ENCODE assay signal across 33 cellular contexts in genomic region chr1:210819266-210819665, GRCh38.
"Had no signal": no experiment of that assay in that cellular context is flagged by ENCODE, and none has a peak within 500 bp of the region (broad histone marks: within the 10 kb centered on the region; RNA-seq: fewer than 3 reads in every experiment).

No MANE protein-coding gene starts in this region.

- H3K36me3 Mint-ChIP-seq: activated CD4-positive, alpha-beta memory T cell treated with anti-CD3 and anti-CD28 coated beads for 36 hours; activated naive CD4-positive, alpha-beta T cell treated with anti-CD3 and anti-CD28 coated beads, Interleukin-2, amount 10 ng/mL, durations not matched to agents 7 days and 5 days; activated naive CD4-positive, alpha-beta T cell treated with anti-CD3 and anti-CD28 coated beads, Interleukin-2, amount 50 U/mL, for 24 hours; activated naive CD8-positive, alpha-beta T cell; activated naive CD8-positive, alpha-beta T cell treated with anti-CD3 and anti-CD28 coated beads, Interleukin-2, amount 10 ng/mL, durations not matched to agents 7 days and 5 days; brain had no signal

- H3K27ac Mint-ChIP-seq: activated B cell treated with CpG ODN at 0.5 μM for 24 hours; activated CD4-positive, alpha-beta memory T cell treated with anti-CD3 and anti-CD28 coated beads for 36 hours; activated CD4-positive, alpha-beta T cell treated with anti-CD3 and anti-CD28 coated beads, Interleukin-2, amount 10 ng/mL, durations not matched to agents 24 days and 14 days; activated CD8-positive, alpha-beta T cell treated with anti-CD3 and anti-CD28 coated beads for 36 hours; activated naive CD4-positive, alpha-beta T cell treated with anti-CD3 and anti-CD28 coated beads, Interleukin-2, amount 10 ng/mL, durations not matched to agents 7 days and 5 days; activated naive CD4-positive, alpha-beta T cell treated with anti-CD3 and anti-CD28 coated beads, Interleukin-2, amount 50 U/mL, for 24 hours; activated naive CD8-positive, alpha-beta T cell; activated naive CD8-positive, alpha-beta T cell treated with anti-CD3 and anti-CD28 coated beads, Interleukin-2, amount 10 ng/mL, durations not matched to agents 7 days and 5 days; activated naive CD8-positive, alpha-beta T cell treated with anti-CD3 and anti-CD28 coated beads, Interleukin-2, amount 50 U/mL, for 24 hours; activated T-cell treated with anti-CD3 and anti-CD28 coated beads, Interleukin-2, amount 50 U/mL, for 72 hours; activated T-helper 1 cell treated with anti-CD3 and anti-CD28 coated beads, Interleukin-12 subunit alpha, Interleukin-12 subunit beta, Interleukin-2, Interleukin-4 antibody, amounts not matched to agents 30 ng/mL and 10 ng/mL and 1 ng/mL, durations not matched to agents 14 hours and 24 hours and 36 hours; activated T-helper 17 cell treated with anti-CD3 and anti-CD28 coated beads, Interleukin-2, amount 50 U/mL, for 72 hours; brain; T-helper 1 cell treated with Interleukin-12 subunit alpha and Interleukin-12 subunit beta and Interleukin-4 antibody, amounts not matched to agents 30 μg/mL and 1 μg/mL, for 36 hours; T-helper 2 cell treated with Interferon-gamma antibody and Interleukin-4, amounts not matched to agents 5 μg/mL and 100 μg/mL, for 36 hours had no signal

- DNase-seq: activated B cell treated with CpG ODN at 0.5 μM for 24 hours; activated CD4-positive, alpha-beta memory T cell treated with anti-CD3 and anti-CD28 coated beads for 36 hours; activated CD4-positive, alpha-beta T cell treated with anti-CD3 and anti-CD28 coated beads for 4 hours; activated CD4-positive, alpha-beta T cell treated with anti-CD3 and anti-CD28 coated beads, Interleukin-2, amount 10 ng/mL, durations not matched to agents 24 days and 14 days; activated CD4-positive, alpha-beta T cell treated with anti-CD3 and anti-CD28 coated beads, Interleukin-2, amount 50 U/mL, for 1 hour; activated CD4-positive, alpha-beta T cell treated with anti-CD3 and anti-CD28 coated beads, Interleukin-2, amount 50 U/mL, for 4 hours; activated CD4-positive, CD25-positive, alpha-beta regulatory T cell treated with anti-CD3 and anti-CD28 coated beads, Interleukin-2, amount 50 U/mL, for 72 hours; activated CD8-positive, alpha-beta memory T cell treated with anti-CD3 and anti-CD28 coated beads, Interleukin-2, amount 50 U/mL, for 4 hours; activated CD8-positive, alpha-beta T cell treated with anti-CD3 and anti-CD28 coated beads for 36 hours; activated gamma-delta T cell; activated naive CD4-positive, alpha-beta T cell treated with anti-CD3 and anti-CD28 coated beads, Interleukin-2, amount 10 ng/mL, durations not matched to agents 7 days and 5 days; activated naive CD4-positive, alpha-beta T cell treated with Interleukin-2 at 50 U/mL for 16 hours; activated naive CD8-positive, alpha-beta T cell treated with anti-CD3 and anti-CD28 coated beads, Interleukin-2, amount 10 ng/mL, durations not matched to agents 7 days and 5 days; activated naive CD8-positive, alpha-beta T cell treated with anti-CD3 and anti-CD28 coated beads, Interleukin-2, amount 50 U/mL, for 24 hours; activated T-cell treated with anti-CD3 and anti-CD28 coated beads for 4 hours; activated T-cell treated with anti-CD3 and anti-CD28 coated beads, Interleukin-2, amount 50 U/mL, for 1 hour; activated T-cell treated with anti-CD3 and anti-CD28 coated beads, Interleukin-2, amount 50 U/mL, for 4 hours; activated T-cell treated with anti-CD3 and anti-CD28 coated beads, Interleukin-2, amount 50 U/mL, for 72 hours; amygdala; anterior cingulate cortex; T-helper 1 cell; T-helper 2 cell; T-helper 9 cell had no signal

- H3K27me3 Mint-ChIP-seq: activated CD4-positive, alpha-beta T cell treated with anti-CD3 and anti-CD28 coated beads, Interleukin-2, amount 10 ng/mL, durations not matched to agents 24 days and 14 days; activated naive CD4-positive, alpha-beta T cell treated with anti-CD3 and anti-CD28 coated beads, Interleukin-2, amount 10 ng/mL, durations not matched to agents 7 days and 5 days had no signal

- H3K9me3 Mint-ChIP-seq: activated B cell treated with CpG ODN at 0.5 μM for 24 hours; activated CD4-positive, alpha-beta memory T cell treated with anti-CD3 and anti-CD28 coated beads for 36 hours; activated CD4-positive, alpha-beta T cell treated with anti-CD3 and anti-CD28 coated beads, Interleukin-2, amount 10 ng/mL, durations not matched to agents 24 days and 14 days; activated CD8-positive, alpha-beta T cell treated with anti-CD3 and anti-CD28 coated beads for 36 hours; activated naive CD4-positive, alpha-beta T cell treated with anti-CD3 and anti-CD28 coated beads, Interleukin-2, amount 10 ng/mL, durations not matched to agents 7 days and 5 days; activated naive CD4-positive, alpha-beta T cell treated with anti-CD3 and anti-CD28 coated beads, Interleukin-2, amount 50 U/mL, for 24 hours; activated naive CD8-positive, alpha-beta T cell treated with anti-CD3 and anti-CD28 coated beads, Interleukin-2, amount 10 ng/mL, durations not matched to agents 7 days and 5 days; activated naive CD8-positive, alpha-beta T cell treated with anti-CD3 and anti-CD28 coated beads, Interleukin-2, amount 50 U/mL, for 24 hours; activated T-cell treated with anti-CD3 and anti-CD28 coated beads, Interleukin-2, amount 50 U/mL, for 4 hours; activated T-helper 1 cell treated with anti-CD3 and anti-CD28 coated beads, Interleukin-12 subunit alpha, Interleukin-12 subunit beta, Interleukin-2, Interleukin-4 antibody, amounts not matched to agents 30 ng/mL and 10 ng/mL and 1 ng/mL, durations not matched to agents 14 hours and 24 hours and 36 hours; activated T-helper 17 cell treated with anti-CD3 and anti-CD28 coated beads, Interleukin-2, amount 50 U/mL, for 72 hours; central memory CD8-positive, alpha-beta T cell; T-helper 1 cell treated with Interleukin-12 subunit alpha and Interleukin-12 subunit beta and Interleukin-4 antibody, amounts not matched to agents 30 μg/mL and 1 μg/mL, for 36 hours; T-helper 2 cell treated with Interferon-gamma antibody and Interleukin-4, amounts not matched to agents 5 μg/mL and 100 μg/mL, for 36 hours had no signal

- H3K4me1 Mint-ChIP-seq: activated CD4-positive, alpha-beta T cell treated with anti-CD3 and anti-CD28 coated beads, Interleukin-2, amount 10 ng/mL, durations not matched to agents 24 days and 14 days; activated naive CD4-positive, alpha-beta T cell treated with anti-CD3 and anti-CD28 coated beads, Interleukin-2, amount 10 ng/mL, durations not matched to agents 7 days and 5 days; activated naive CD4-positive, alpha-beta T cell treated with anti-CD3 and anti-CD28 coated beads, Interleukin-2, amount 50 U/mL, for 24 hours; activated naive CD8-positive, alpha-beta T cell treated with anti-CD3 and anti-CD28 coated beads, Interleukin-2, amount 10 ng/mL, durations not matched to agents 7 days and 5 days; activated naive CD8-positive, alpha-beta T cell treated with anti-CD3 and anti-CD28 coated beads, Interleukin-2, amount 50 U/mL, for 24 hours; activated T-helper 17 cell treated with anti-CD3 and anti-CD28 coated beads, Interleukin-2, amount 50 U/mL, for 72 hours; central memory CD8-positive, alpha-beta T cell had no signal

- H3K4me3 Mint-ChIP-seq: activated B cell treated with CpG ODN at 0.5 μM for 24 hours; activated CD4-positive, alpha-beta memory T cell treated with anti-CD3 and anti-CD28 coated beads for 36 hours; activated CD4-positive, alpha-beta T cell treated with anti-CD3 and anti-CD28 coated beads, Interleukin-2, amount 10 ng/mL, durations not matched to agents 24 days and 14 days; activated CD8-positive, alpha-beta T cell treated with anti-CD3 and anti-CD28 coated beads for 36 hours; activated naive CD4-positive, alpha-beta T cell treated with anti-CD3 and anti-CD28 coated beads, Interleukin-2, amount 10 ng/mL, durations not matched to agents 7 days and 5 days; activated naive CD4-positive, alpha-beta T cell treated with anti-CD3 and anti-CD28 coated beads, Interleukin-2, amount 50 U/mL, for 24 hours; activated naive CD8-positive, alpha-beta T cell; activated naive CD8-positive, alpha-beta T cell treated with anti-CD3 and anti-CD28 coated beads, Interleukin-2, amount 10 ng/mL, durations not matched to agents 7 days and 5 days; activated naive CD8-positive, alpha-beta T cell treated with anti-CD3 and anti-CD28 coated beads, Interleukin-2, amount 50 U/mL, for 24 hours; activated T-cell treated with anti-CD3 and anti-CD28 coated beads, Interleukin-2, amount 50 U/mL, for 4 hours; activated T-cell treated with anti-CD3 and anti-CD28 coated beads, Interleukin-2, amount 50 U/mL, for 72 hours; activated T-helper 1 cell treated with anti-CD3 and anti-CD28 coated beads, Interleukin-12 subunit alpha, Interleukin-12 subunit beta, Interleukin-2, Interleukin-4 antibody, amounts not matched to agents 30 ng/mL and 10 ng/mL and 1 ng/mL, durations not matched to agents 14 hours and 24 hours and 36 hours; activated T-helper 17 cell treated with anti-CD3 and anti-CD28 coated beads, Interleukin-2, amount 50 U/mL, for 72 hours; brain; central memory CD8-positive, alpha-beta T cell; T-helper 1 cell treated with Interleukin-12 subunit alpha and Interleukin-12 subunit beta and Interleukin-4 antibody, amounts not matched to agents 30 μg/mL and 1 μg/mL, for 36 hours; T-helper 2 cell treated with Interferon-gamma antibody and Interleukin-4, amounts not matched to agents 5 μg/mL and 100 μg/mL, for 36 hours had no signal

- FAIRE-seq: bronchial epithelial cell, TTC549 had no signal
